ENCODE assay signal across 10 cellular contexts in the genomic region with DNA sequence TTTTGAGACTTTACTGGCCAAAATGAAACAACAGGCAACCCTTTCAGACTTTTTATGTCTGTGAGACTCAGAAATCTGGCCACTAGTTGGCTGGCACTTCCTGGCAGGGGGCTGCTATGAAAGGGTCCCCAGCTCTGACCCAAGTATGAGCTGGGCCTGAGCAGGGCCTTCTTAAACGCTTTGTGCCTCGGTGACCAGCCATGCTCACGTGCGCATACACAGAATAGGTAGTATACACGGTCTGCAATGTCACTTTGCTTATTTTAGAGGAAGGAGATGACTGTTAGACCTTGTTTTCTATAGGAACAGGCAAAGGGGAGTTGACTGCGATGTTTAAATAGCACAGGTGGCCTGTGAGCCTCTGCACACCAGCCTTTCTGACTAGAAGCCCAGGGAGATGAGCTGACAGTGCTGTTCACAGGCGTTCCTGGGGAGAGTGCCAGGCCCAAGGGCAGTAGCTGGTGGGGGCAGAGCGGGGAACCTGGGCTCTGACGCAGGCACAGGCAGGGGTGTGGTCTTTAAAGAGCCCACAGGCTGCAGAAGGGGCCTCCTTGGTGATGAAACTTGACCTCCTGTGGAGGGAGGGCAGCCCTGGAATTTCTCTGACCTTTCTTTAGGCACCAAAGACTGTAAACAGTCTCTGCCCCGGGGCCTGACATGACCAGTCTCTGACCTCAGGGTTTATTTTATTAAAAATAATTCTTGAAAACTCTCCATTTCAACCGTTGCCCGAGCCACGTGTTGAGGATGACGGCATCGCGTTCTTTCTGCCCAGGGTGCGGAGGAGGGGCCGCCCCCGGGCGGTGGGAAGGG.
A peak's percentile ranks its signal among the peaks of the same experiment; 100 is the strongest.
DNase-seq lines count a peak whose midpoint lies in the region; ATAC-seq and TF ChIP-seq lines count a peak whose summit lies in the region.
"Had no signal": no experiment of that assay in that cellular context is flagged by ENCODE, and none has a peak within 500 bp of the region (broad histone marks: within the 10 kb centered on the region; RNA-seq: fewer than 3 reads in every experiment).

No MANE protein-coding gene starts in this region.

- TF ChIP-seq CTCF in RWPE2 (IDR thresholded peaks at IDR 0.05; ENCODE audit: poor library complexity, severe bottlenecking) (no peak), heart right ventricle (IDR thresholded peaks at IDR 0.05) (no peak), parathyroid adenoma (IDR thresholded peaks at IDR 0.05) (no peak)

- no peaks in the 10 kb centered on the region for H3K27me3 ChIP-seq in RWPE2 (ENCODE audit: insufficient read depth, poor library complexity, severe bottlenecking)
- no peaks in the 10 kb centered on the region for H3K27me3 ChIP-seq in heart right ventricle
- H3K27me3 ChIP-seq in parathyroid adenoma (ENCODE audit: control insufficient read depth, insufficient read depth, low read length) = no peaks in the 10 kb centered on the region

- no peak overlapping the region for H3K4me3 ChIP-seq in RWPE2 (ENCODE audit: severe bottlenecking)
- H3K4me3 ChIP-seq in heart right ventricle = no peak overlapping the region
- H3K4me3 ChIP-seq in parathyroid adenoma (ENCODE audit: low read depth, low read length) = no peak overlapping the region

- peak overlapping the region; percentile 51 for H2AFZ ChIP-seq in parathyroid adenoma

- peak; percentile 5 for DNase-seq in COLO829 (ENCODE audit: low spot score)
- DNase-seq in RWPE2 (ENCODE audit: low spot score) = no peak
- DNase-seq in heart right ventricle = peak; percentile 66 to 73
- DNase-seq in NOMO-1 (lab: John Stamatoyannopoulos, UW; ENCODE audit: unreplicated experiment in 2 of 2) = no peak
- no peak for DNase-seq in DMS53 (lab: John Stamatoyannopoulos, UW)
- DNase-seq in GM19238 (ENCODE audit: insufficient read length, low spot score) = no peak
- DNase-seq: activated CD4-positive, alpha-beta T cell treated with anti-CD3 and anti-CD28 coated beads for 36 hours; OCI-M1 had no signal

- H3K4me2 ChIP-seq in parathyroid adenoma (ENCODE audit: low read length) = no peak overlapping the region

- intact Hi-C loops in heart right ventricle (cut with DNase I) = loop anchor here in 1 of 10 donors (10.0 kb wide), 1 partner anchor 130 kb away; a partner anchor contains a TSS

- WGBS in heart right ventricle, 2 donors = 43 to 45% methylated on average over 20 of the region's 20 CpGs

- peak; percentile 80 for ATAC-seq in RWPE2 (ENCODE audit: low read depth)
- peak; percentile 62 to 93 (median 84) for ATAC-seq in heart right ventricle
- no peak for ATAC-seq in GM19035 (IDR thresholded peaks at IDR 0.05; ENCODE audit: unreplicated experiment)
- ATAC-seq: activated CD4-positive, alpha-beta T cell treated with anti-CD3 and anti-CD28 coated beads for 36 hours had no signal

- H3K9me3 ChIP-seq in RWPE2 (ENCODE audit: severe bottlenecking) (peaks cover 4% of the 10 kb centered on the region), heart right ventricle (no peaks in the 10 kb centered on the region), parathyroid adenoma (ENCODE audit: control insufficient read depth, low read length) (no peaks in the 10 kb centered on the region)

- no peaks in the 10 kb centered on the region for H3K36me3 ChIP-seq in RWPE2 (ENCODE audit: low read depth)
- H3K36me3 ChIP-seq in heart right ventricle = no peaks in the 10 kb centered on the region
- H3K36me3 ChIP-seq in parathyroid adenoma (ENCODE audit: control insufficient read depth, insufficient read depth, low read length) = no peaks in the 10 kb centered on the region

- no peak overlapping the region for H3K27ac ChIP-seq in RWPE2 (ENCODE audit: poor library complexity, severe bottlenecking)
- peak overlapping the region; percentile 17 to 85 (median 75) for H3K27ac ChIP-seq in heart right ventricle
- no peak overlapping the region for H3K27ac ChIP-seq in parathyroid adenoma

- no peak overlapping the region for H3K9ac ChIP-seq in parathyroid adenoma

- no peaks in the 10 kb centered on the region for H3K4me1 ChIP-seq in RWPE2 (ENCODE audit: insufficient read depth, poor library complexity, severe bottlenecking)
- peaks cover 0 to 47% (median 31%) of the 10 kb centered on the region in 9 donors for H3K4me1 ChIP-seq in heart right ventricle
- peaks cover 3% of the 10 kb centered on the region for H3K4me1 ChIP-seq in parathyroid adenoma

- H3K79me2 ChIP-seq in parathyroid adenoma = no peaks in the 10 kb centered on the region

Comparison
In these comparisons a context has a peak if more than half of its experiments do, and no peak if none do; other contexts are left out.
1. DNase-seq: peak in COLO829 (single experiment) and heart right ventricle (2 of 2); none in RWPE2 (single experiment), NOMO-1 (0 of 2), DMS53 (single experiment) and GM19238 (single experiment).
2. H3K27ac ChIP-seq: peak in heart right ventricle (10 of 10); none in RWPE2 (single experiment) and parathyroid adenoma (single experiment).